Comparison of ENCODE assay signal across 1 cellular context in the genomic region with DNA sequence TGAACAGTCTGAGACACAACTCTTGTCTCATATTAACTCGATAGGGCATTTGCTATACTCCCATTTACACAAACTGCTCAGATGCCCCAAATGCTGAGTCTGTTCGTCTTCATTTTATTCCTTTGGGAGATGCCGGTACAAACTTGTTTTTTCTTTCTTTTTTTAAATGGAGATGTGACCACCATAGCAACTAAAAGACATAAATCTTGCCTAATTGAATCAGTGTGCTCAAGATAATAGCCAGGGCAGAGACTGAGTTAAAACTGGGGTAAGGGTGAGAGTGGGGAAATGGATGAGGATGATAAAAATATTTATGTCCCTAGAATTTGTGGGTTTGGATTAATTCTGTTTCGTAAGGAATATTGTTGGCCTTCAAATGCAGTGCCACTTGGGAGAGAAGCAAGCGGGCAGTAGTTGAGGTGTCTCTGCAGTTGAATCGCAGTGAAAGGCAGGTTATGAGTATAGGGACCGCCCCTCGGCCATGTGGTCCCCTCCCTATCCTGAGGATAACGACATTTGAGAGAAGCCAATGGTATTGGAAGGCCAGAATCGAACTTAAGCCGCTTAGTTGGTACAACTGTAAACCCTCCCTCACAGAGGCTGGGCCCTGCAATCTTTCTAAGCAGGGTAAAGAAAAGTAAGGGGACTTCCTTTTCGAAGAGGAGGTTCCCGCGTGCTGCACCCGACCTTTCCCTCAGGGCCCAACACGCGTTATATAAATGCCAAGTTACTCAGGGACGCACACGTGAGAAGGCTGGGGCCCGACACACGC.
A peak's percentile ranks its signal among the peaks of the same experiment; 100 is the strongest.
TF ChIP-seq lines count a peak whose summit lies in the region.

No MANE protein-coding gene starts in this region.

TF ChIP-seq in GM23338, 12 proteins besides CTCF, POLR2A, EP300 and RAD21:
- TF ChIP-seq, protein P1, sequence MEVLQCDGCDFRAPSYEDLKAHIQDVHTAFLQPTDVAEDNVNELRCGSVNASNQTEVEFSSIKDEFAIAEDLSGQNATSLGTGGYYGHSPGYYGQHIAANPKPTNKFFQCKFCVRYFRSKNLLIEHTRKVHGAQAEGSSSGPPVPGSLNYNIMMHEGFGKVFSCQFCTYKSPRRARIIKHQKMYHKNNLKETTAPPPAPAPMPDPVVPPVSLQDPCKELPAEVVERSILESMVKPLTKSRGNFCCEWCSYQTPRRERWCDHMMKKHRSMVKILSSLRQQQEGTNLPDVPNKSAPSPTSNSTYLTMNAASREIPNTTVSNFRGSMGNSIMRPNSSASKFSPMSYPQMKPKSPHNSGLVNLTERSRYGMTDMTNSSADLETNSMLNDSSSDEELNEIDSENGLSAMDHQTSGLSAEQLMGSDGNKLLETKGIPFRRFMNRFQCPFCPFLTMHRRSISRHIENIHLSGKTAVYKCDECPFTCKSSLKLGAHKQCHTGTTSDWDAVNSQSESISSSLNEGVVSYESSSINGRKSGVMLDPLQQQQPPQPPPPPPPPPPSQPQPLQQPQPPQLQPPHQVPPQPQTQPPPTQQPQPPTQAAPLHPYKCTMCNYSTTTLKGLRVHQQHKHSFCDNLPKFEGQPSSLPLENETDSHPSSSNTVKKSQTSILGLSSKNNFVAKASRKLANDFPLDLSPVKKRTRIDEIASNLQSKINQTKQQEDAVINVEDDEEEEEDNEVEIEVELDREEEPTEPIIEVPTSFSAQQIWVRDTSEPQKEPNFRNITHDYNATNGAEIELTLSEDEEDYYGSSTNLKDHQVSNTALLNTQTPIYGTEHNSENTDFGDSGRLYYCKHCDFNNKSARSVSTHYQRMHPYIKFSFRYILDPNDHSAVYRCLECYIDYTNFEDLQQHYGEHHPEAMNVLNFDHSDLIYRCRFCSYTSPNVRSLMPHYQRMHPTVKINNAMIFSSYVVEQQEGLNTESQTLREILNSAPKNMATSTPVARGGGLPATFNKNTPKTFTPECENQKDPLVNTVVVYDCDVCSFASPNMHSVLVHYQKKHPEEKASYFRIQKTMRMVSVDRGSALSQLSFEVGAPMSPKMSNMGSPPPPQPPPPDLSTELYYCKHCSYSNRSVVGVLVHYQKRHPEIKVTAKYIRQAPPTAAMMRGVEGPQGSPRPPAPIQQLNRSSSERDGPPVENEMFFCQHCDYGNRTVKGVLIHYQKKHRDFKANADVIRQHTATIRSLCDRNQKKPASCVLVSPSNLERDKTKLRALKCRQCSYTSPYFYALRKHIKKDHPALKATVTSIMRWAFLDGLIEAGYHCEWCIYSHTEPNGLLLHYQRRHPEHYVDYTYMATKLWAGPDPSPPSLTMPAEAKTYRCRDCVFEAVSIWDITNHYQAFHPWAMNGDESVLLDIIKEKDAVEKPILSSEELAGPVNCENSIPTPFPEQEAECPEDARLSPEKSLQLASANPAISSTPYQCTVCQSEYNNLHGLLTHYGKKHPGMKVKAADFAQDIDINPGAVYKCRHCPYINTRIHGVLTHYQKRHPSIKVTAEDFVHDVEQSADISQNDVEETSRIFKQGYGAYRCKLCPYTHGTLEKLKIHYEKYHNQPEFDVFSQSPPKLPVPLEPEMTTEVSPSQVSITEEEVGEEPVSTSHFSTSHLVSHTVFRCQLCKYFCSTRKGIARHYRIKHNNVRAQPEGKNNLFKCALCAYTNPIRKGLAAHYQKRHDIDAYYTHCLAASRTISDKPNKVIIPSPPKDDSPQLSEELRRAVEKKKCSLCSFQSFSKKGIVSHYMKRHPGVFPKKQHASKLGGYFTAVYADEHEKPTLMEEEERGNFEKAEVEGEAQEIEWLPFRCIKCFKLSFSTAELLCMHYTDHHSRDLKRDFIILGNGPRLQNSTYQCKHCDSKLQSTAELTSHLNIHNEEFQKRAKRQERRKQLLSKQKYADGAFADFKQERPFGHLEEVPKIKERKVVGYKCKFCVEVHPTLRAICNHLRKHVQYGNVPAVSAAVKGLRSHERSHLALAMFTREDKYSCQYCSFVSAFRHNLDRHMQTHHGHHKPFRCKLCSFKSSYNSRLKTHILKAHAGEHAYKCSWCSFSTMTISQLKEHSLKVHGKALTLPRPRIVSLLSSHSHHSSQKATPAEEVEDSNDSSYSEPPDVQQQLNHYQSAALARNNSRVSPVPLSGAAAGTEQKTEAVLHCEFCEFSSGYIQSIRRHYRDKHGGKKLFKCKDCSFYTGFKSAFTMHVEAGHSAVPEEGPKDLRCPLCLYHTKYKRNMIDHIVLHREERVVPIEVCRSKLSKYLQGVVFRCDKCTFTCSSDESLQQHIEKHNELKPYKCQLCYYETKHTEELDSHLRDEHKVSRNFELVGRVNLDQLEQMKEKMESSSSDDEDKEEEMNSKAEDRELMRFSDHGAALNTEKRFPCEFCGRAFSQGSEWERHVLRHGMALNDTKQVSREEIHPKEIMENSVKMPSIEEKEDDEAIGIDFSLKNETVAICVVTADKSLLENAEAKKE (CRISPR knock-in tag; IDR thresholded peaks at IDR 0.05) = no peak
- no peak for TF ChIP-seq ZNF331 (CRISPR knock-in tag; IDR thresholded peaks at IDR 0.05; ENCODE audit: low read depth)
- no peak for TF ChIP-seq STAT1 (IDR thresholded peaks at IDR 0.05; ENCODE audit: unreplicated experiment)
- no peak for TF ChIP-seq NANOG (IDR thresholded peaks at IDR 0.05; ENCODE audit: borderline replicate concordance)
- 0 out of 2 replicates have a peak, but pooled peaks have one; percentile 8 for TF ChIP-seq POLR2AphosphoS5 (IDR thresholded peaks at IDR 0.05; ENCODE audit: low read depth)
- TF ChIP-seq, protein P2, sequence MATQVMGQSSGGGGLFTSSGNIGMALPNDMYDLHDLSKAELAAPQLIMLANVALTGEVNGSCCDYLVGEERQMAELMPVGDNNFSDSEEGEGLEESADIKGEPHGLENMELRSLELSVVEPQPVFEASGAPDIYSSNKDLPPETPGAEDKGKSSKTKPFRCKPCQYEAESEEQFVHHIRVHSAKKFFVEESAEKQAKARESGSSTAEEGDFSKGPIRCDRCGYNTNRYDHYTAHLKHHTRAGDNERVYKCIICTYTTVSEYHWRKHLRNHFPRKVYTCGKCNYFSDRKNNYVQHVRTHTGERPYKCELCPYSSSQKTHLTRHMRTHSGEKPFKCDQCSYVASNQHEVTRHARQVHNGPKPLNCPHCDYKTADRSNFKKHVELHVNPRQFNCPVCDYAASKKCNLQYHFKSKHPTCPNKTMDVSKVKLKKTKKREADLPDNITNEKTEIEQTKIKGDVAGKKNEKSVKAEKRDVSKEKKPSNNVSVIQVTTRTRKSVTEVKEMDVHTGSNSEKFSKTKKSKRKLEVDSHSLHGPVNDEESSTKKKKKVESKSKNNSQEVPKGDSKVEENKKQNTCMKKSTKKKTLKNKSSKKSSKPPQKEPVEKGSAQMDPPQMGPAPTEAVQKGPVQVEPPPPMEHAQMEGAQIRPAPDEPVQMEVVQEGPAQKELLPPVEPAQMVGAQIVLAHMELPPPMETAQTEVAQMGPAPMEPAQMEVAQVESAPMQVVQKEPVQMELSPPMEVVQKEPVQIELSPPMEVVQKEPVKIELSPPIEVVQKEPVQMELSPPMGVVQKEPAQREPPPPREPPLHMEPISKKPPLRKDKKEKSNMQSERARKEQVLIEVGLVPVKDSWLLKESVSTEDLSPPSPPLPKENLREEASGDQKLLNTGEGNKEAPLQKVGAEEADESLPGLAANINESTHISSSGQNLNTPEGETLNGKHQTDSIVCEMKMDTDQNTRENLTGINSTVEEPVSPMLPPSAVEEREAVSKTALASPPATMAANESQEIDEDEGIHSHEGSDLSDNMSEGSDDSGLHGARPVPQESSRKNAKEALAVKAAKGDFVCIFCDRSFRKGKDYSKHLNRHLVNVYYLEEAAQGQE (IDR thresholded peaks at IDR 0.05; ENCODE audit: unreplicated experiment) = no peak
- TF ChIP-seq EZH2phosphoT487 (IDR thresholded peaks at IDR 0.05; ENCODE audit: unreplicated experiment) = no peak
- TF ChIP-seq, protein P3, sequence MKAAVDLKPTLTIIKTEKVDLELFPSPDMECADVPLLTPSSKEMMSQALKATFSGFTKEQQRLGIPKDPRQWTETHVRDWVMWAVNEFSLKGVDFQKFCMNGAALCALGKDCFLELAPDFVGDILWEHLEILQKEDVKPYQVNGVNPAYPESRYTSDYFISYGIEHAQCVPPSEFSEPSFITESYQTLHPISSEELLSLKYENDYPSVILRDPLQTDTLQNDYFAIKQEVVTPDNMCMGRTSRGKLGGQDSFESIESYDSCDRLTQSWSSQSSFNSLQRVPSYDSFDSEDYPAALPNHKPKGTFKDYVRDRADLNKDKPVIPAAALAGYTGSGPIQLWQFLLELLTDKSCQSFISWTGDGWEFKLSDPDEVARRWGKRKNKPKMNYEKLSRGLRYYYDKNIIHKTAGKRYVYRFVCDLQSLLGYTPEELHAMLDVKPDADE (IDR thresholded peaks at IDR 0.05) = no peak
TF ChIP-seq in GM23338: peak in this region for 1.
